Comparison of ENCODE assay signal across 8 cellular contexts in genomic region chr19:1811942-1812425, GRCh38. TPM values are rescaled to one million over a fixed set of nuclear protein-coding genes. Genes with fewer than 3 reads are reported as not detected.
DNase-seq lines count a peak whose midpoint lies in the region; ATAC-seq and TF ChIP-seq lines count a peak whose summit lies in the region.

Gene ATP8B3 (minus strand): TSS chr19:1812276. CDS start chr19:1811736, 540 bp downstream.

- BruUV-seq in Caco-2 (replicated peaks; lab: Mats Ljungman, UMichigan), result no TSS peak

- H3K4me1 ChIP-seq in Caco-2, result no peaks in the 10 kb centered on the region
- H3K4me1 ChIP-seq in Loucy (ENCODE audit: insufficient read depth, low read length, poor library complexity, severe bottlenecking), result peaks cover 24% of the 10 kb centered on the region
- H3K4me1 ChIP-seq in mucosa of rectum (ENCODE audit: control insufficient read depth in 2 of 2, insufficient read depth in 2 of 2, low read length in 2 of 2), result peaks cover 14 to 15% of the 10 kb centered on the region in 2 donors

- H3K36me3 Mint-ChIP-seq in Caco-2 (ENCODE audit: insufficient read depth, unreplicated experiment), result peaks cover 12% of the 10 kb centered on the region

- POLR2A ChIA-PET in Caco-2 (lab: Charles Lee), result no interaction called here

- intact Hi-C loops in Caco-2 (cut with micrococcal nuclease; ENCODE audit: unreplicated experiment), result loop anchor here (1.0 kb wide), 1 partner anchor 17 kb away; no protein-coding TSS in a partner anchor

- H2AFZ ChIP-seq in Loucy (ENCODE audit: low read length), result peak within 1 kb of the TSS; percentile 76

- H3K27ac Mint-ChIP-seq in Caco-2 (ENCODE audit: unreplicated experiment), result peak within 1 kb of the TSS; percentile 55

- H3K4me3 Mint-ChIP-seq in Caco-2 (ENCODE audit: unreplicated experiment), result peak within 1 kb of the TSS; percentile 94

- H3K79me2 ChIP-seq in Loucy (ENCODE audit: insufficient read depth, low read length), result peaks cover 16% of the 10 kb centered on the region; the same call in 1 of the 2 replicates

- H3K27me3 Mint-ChIP-seq in Caco-2 (ENCODE audit: insufficient read depth, unreplicated experiment), result no peaks in the 10 kb centered on the region

- no peaks in the 10 kb centered on the region; the same call in 1 of the 2 replicates for H3K27me3 ChIP-seq in Caco-2 (replicated peaks; ENCODE audit: control insufficient read depth, insufficient read depth, low read length)
- no peaks in the 10 kb centered on the region for H3K27me3 ChIP-seq in Loucy (ENCODE audit: insufficient read depth, low read length, poor library complexity, severe bottlenecking)
- H3K27me3 ChIP-seq in mucosa of rectum (ENCODE audit: control insufficient read depth in 2 of 2, insufficient read depth in 2 of 2, low read length in 2 of 2), result no peaks in the 10 kb centered on the region

- H3K9me3 Mint-ChIP-seq in Caco-2 (ENCODE audit: unreplicated experiment), result no peaks in the 10 kb centered on the region

- H3K4me3 ChIP-seq in Caco-2 (ENCODE audit: low read depth, low read length) (peak within 1 kb of the TSS; percentile 47), Loucy (ENCODE audit: low read length, poor library complexity, severe bottlenecking) (peak within 1 kb of the TSS; percentile 93), cardiac fibroblast (replicated peaks in 1 of 2; ENCODE audit: low read depth in 2 of 2, low read length in 2 of 2) (peak within 1 kb of the TSS; percentile 53 to 59), mucosa of rectum (ENCODE audit: low read length in 2 of 2) (peak within 1 kb of the TSS; percentile 71 to 78)

- H3F3A ChIP-seq in Loucy (ENCODE audit: low read depth), result no peaks in the 10 kb centered on the region

- H3K27ac ChIP-seq in mucosa of rectum (ENCODE audit: low read depth in 2 of 2, low read length in 2 of 2), result peak within 1 kb of the TSS; percentile 74

- CTCF ChIA-PET in Caco-2 (lab: Charles Lee), result no interaction called here

- no peaks in the 10 kb centered on the region for H3K9me3 ChIP-seq in Caco-2
- H3K9me3 ChIP-seq in Loucy (ENCODE audit: insufficient read depth, low read depth, low read length), result no peaks in the 10 kb centered on the region
- no peaks in the 10 kb centered on the region for H3K9me3 ChIP-seq in mucosa of rectum (ENCODE audit: control insufficient read depth in 2 of 2, low read length in 2 of 2)

- H3K36me3 ChIP-seq in Caco-2 (ENCODE audit: control insufficient read depth, insufficient read depth, low read length) (no peaks in the 10 kb centered on the region), Loucy (ENCODE audit: insufficient read depth, low read length) (peaks cover 9% of the 10 kb centered on the region; the same call in 1 of the 2 replicates), mucosa of rectum (ENCODE audit: control insufficient read depth in 2 of 2, insufficient read depth in 2 of 2, low read length in 2 of 2) (peaks cover 4 to 10% of the 10 kb centered on the region in 2 donors)

- no peak for DNase-seq in Caco-2
- peak; percentile 100 for DNase-seq in GM20000 (ENCODE audit: low spot score)
- DNase-seq in cardiac fibroblast (ENCODE audit: low read depth in 2 of 2), result no peak
- no peak for DNase-seq in NCI-H1694 treated with DMSO at 0.1 percent for 48 hours (lab: John Stamatoyannopoulos, UW)
- no peak for DNase-seq in NCI-H2029 (lab: John Stamatoyannopoulos, UW)

- H4K20me1 ChIP-seq in Loucy (ENCODE audit: insufficient read depth, low read length, poor library complexity, severe bottlenecking), result no peaks in the 10 kb centered on the region

- TF ChIP-seq CTCF in Caco-2 (IDR thresholded peaks at IDR 0.05; ENCODE audit: insufficient read depth in 1 of 2, low read depth in 1 of 2, low read length in 1 of 2, severe bottlenecking in 1 of 2, unreplicated experiment in 1 of 2) (no peak), GM20000 (IDR thresholded peaks at IDR 0.05; ENCODE audit: extremely low read depth, missing control alignments) (no peak), Loucy (conservative IDR thresholded peaks at IDR 0.05; ENCODE audit: low read length) (peak; percentile 37), cardiac fibroblast (IDR thresholded peaks at IDR 0.05; ENCODE audit: low read depth, low read length) (no peak)

- no peaks in the 10 kb centered on the region for H3K4me1 Mint-ChIP-seq in Caco-2 (ENCODE audit: low read depth, unreplicated experiment)

- H3K9me2 ChIP-seq in Loucy (replicated peaks; ENCODE audit: low read depth, low read length), result no peaks in the 10 kb centered on the region

- H3K4me2 ChIP-seq in Loucy (ENCODE audit: low read depth, low read length, poor library complexity, severe bottlenecking), result peak within 1 kb of the TSS; percentile 95

- no peak for ATAC-seq in HG03439 (IDR thresholded peaks at IDR 0.05; ENCODE audit: unreplicated experiment)

- H3K9ac ChIP-seq in Loucy (ENCODE audit: low read depth, low read length, poor library complexity, severe bottlenecking) (peak within 1 kb of the TSS; percentile 94), mucosa of rectum (ENCODE audit: low read depth in 1 of 2, low read length in 2 of 2) (peak within 1 kb of the TSS; percentile 60 to 63)

RNA-seq across cellular contexts. Expression of gene ATP8B3, which starts in this region (rescaled TPM):
- total RNA-seq in Caco-2 (2022), result 0.28 and 0.45 TPM in 2 replicates
